ENCODE assay signal across 16 cellular contexts in the genomic region with DNA sequence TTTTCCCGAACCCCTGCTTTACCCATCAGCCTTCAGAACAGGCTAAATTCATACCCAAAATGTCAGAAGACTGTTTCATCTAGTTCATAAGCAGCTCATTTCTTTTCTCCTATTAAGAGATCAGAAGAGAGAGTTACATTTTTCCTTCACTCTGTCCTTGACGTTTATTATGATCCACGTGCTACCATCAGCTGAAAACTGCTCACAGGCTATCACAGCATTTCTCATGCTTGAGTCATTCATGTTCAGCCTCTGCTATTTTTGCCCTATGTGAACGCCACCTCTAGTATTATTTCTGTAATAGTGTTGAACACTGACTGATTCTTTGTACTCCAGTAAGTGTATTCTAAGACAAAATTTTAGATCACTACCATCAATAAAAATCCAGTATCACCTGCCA. TPM values are rescaled to one million over a fixed set of nuclear protein-coding genes. Genes with fewer than 3 reads are reported as not detected.
A peak's percentile ranks its signal among the peaks of the same experiment; 100 is the strongest.
DNase-seq lines count a peak whose midpoint lies in the region; ATAC-seq and TF ChIP-seq lines count a peak whose summit lies in the region.
"Had no signal": no experiment of that assay in that cellular context is flagged by ENCODE, and none has a peak within 500 bp of the region (broad histone marks: within the 10 kb centered on the region; RNA-seq: fewer than 3 reads in every experiment).

No MANE protein-coding gene starts in this region.

- H3K4me3 ChIP-seq in astrocyte of the cerebellum (ENCODE audit: low read depth, low read length) = no peak overlapping the region
- H3K4me3 ChIP-seq: GM23338 had no signal

- no peak for TF ChIP-seq CTCF in astrocyte of the cerebellum (IDR thresholded peaks at IDR 0.05; ENCODE audit: low read depth, low read length, missing control alignments)

- in situ Hi-C loops in astrocyte of the cerebellum (cut with HindIII; ENCODE audit: low sequenced_read_pairs) = no loop called here

- H3K4me1 Mint-ChIP-seq in activated T-helper 17 cell treated with anti-CD3 and anti-CD28 coated beads, Interleukin-2, amount 50 U/mL, for 72 hours = peaks cover 5% of the 10 kb centered on the region
- H3K4me1 Mint-ChIP-seq: activated CD4-positive, alpha-beta T cell treated with anti-CD3 and anti-CD28 coated beads for 36 hours; GM23338 had no signal

- peaks cover 5 to 23% of the 10 kb centered on the region in 2 donors for H3K9me3 Mint-ChIP-seq in activated naive CD4-positive, alpha-beta T cell treated with anti-CD3 and anti-CD28 coated beads, Interleukin-2, amount 50 U/mL, for 72 hours
- H3K9me3 Mint-ChIP-seq in activated T-helper 17 cell treated with anti-CD3 and anti-CD28 coated beads, Interleukin-2, amount 50 U/mL, for 72 hours = peaks cover 5% of the 10 kb centered on the region
- H3K9me3 Mint-ChIP-seq: GM23338 had no signal

- H3K4me3 Mint-ChIP-seq in activated T-helper 17 cell treated with anti-CD3 and anti-CD28 coated beads, Interleukin-2, amount 50 U/mL, for 72 hours = no peak overlapping the region
- H3K4me3 Mint-ChIP-seq: activated CD4-positive, alpha-beta T cell treated with anti-CD3 and anti-CD28 coated beads for 36 hours; GM23338 had no signal

- H3K27me3 Mint-ChIP-seq in activated T-helper 17 cell treated with anti-CD3 and anti-CD28 coated beads, Interleukin-2, amount 50 U/mL, for 72 hours = peaks cover 3% of the 10 kb centered on the region
- H3K27me3 Mint-ChIP-seq: activated CD4-positive, alpha-beta T cell treated with anti-CD3 and anti-CD28 coated beads for 36 hours had no signal

- DNase-seq in HS-5 (ENCODE audit: low read depth) (peak; percentile 42), astrocyte of the cerebellum (ENCODE audit: low read depth) (peak; percentile 38), glomerular visceral epithelial cell (ENCODE audit: extremely low spot score) (peak; percentile 49), smooth muscle cell of the brain vasculature (ENCODE audit: low read depth, low spot score) (peak; percentile 37), epidermal melanocyte (ENCODE audit: insufficient read length, low spot score) (no peak)
- no peak for DNase-seq in activated CD4-positive, alpha-beta T cell treated with anti-CD3 and anti-CD28 coated beads for 4 hours
- DNase-seq in activated naive CD4-positive, alpha-beta T cell treated with anti-CD3 and anti-CD28 coated beads, Interleukin-2, amount 50 U/mL, for 72 hours (ENCODE audit: low spot score in 2 of 2) = no peak
- DNase-seq: activated CD4-positive, alpha-beta T cell treated with anti-CD3 and anti-CD28 coated beads for 36 hours; activated effector memory CD4-positive, alpha-beta T cell treated with anti-CD3 and anti-CD28 coated beads, Interleukin-2, amount 50 U/mL, for 16 hours; NCI-H1417; NCI-H524 treated with DMSO at 0.1 percent for 48 hours; substantia nigra had no signal

- no peak overlapping the region for H3K27ac Mint-ChIP-seq in activated naive CD4-positive, alpha-beta T cell treated with anti-CD3 and anti-CD28 coated beads, Interleukin-2, amount 50 U/mL, for 72 hours
- H3K27ac Mint-ChIP-seq in activated T-helper 17 cell treated with anti-CD3 and anti-CD28 coated beads, Interleukin-2, amount 50 U/mL, for 72 hours = no peak overlapping the region
- H3K27ac Mint-ChIP-seq: activated CD4-positive, alpha-beta T cell treated with anti-CD3 and anti-CD28 coated beads for 36 hours; GM23338 had no signal

- peaks cover 8 to 12% of the 10 kb centered on the region in 2 donors for H3K36me3 Mint-ChIP-seq in activated naive CD4-positive, alpha-beta T cell treated with anti-CD3 and anti-CD28 coated beads, Interleukin-2, amount 50 U/mL, for 72 hours
- H3K36me3 Mint-ChIP-seq in activated T-helper 17 cell treated with anti-CD3 and anti-CD28 coated beads, Interleukin-2, amount 50 U/mL, for 72 hours (ENCODE audit: low read depth) = no peaks in the 10 kb centered on the region

- ATAC-seq in activated naive CD4-positive, alpha-beta T cell treated with anti-CD3 and anti-CD28 coated beads, Interleukin-2, amount 50 U/mL, for 72 hours = no peak
- ATAC-seq in activated T-helper 17 cell treated with anti-CD3 and anti-CD28 coated beads, Interleukin-2, amount 50 U/mL, for 72 hours (replicated peaks) = no peak
- ATAC-seq: activated CD4-positive, alpha-beta T cell treated with anti-CD3 and anti-CD28 coated beads for 36 hours; GM23338 had no signal

RNA-seq across cellular contexts. Expression of a gene that starts 51.9 kb away (rescaled TPM):
- under 1 TPM in 1 of 2 donors, not detected in 1; 0.14 TPM for total RNA-seq in activated naive CD4-positive, alpha-beta T cell treated with anti-CD3 and anti-CD28 coated beads, Interleukin-2, amount 50 U/mL, for 72 hours
- not detected for total RNA-seq in activated T-helper 17 cell treated with anti-CD3 and anti-CD28 coated beads, Interleukin-2, amount 50 U/mL, for 72 hours
- total RNA-seq: activated CD4-positive, alpha-beta T cell treated with anti-CD3 and anti-CD28 coated beads for 36 hours; dermis microvascular lymphatic vessel endothelial cell; pulmonary artery endothelial cell had no signal

Comparison
In these comparisons a context has a peak if more than half of its experiments do, and no peak if none do; other contexts are left out.
1. DNase-seq: peak in HS-5 (single experiment), astrocyte of the cerebellum (single experiment), glomerular visceral epithelial cell (single experiment) and smooth muscle cell of the brain vasculature (single experiment); none in epidermal melanocyte (single experiment), activated CD4-positive, alpha-beta T cell treated with anti-CD3 and anti-CD28 coated beads for 4 hours (0 of 2) and activated naive CD4-positive, alpha-beta T cell treated with anti-CD3 and anti-CD28 coated beads, Interleukin-2, amount 50 U/mL, for 72 hours (0 of 2).